Comparison of ENCODE assay signal across 1 cellular context in genomic region chr4:140153744-140154571, GRCh38.
A peak's percentile ranks its signal among the peaks of the same experiment; 100 is the strongest.
TF ChIP-seq lines count a peak whose summit lies in the region.

Gene MAML3 (minus strand): TSS chr4:140154184. CDS start chr4:140153327, 857 bp downstream.

TF ChIP-seq in HepG2, 621 proteins besides CTCF, POLR2A, EP300 and RAD21 (continued from another document and continues in another):
- 0 out of 2 replicates have a peak, but pooled peaks have one; percentile 23 for TF ChIP-seq ZNF770 (CRISPR knock-in tag; IDR thresholded peaks at IDR 0.05)
- TF ChIP-seq ZNF629 (CRISPR knock-in tag; conservative IDR thresholded peaks at IDR 0.05), result no peak
- TF ChIP-seq ATM (IDR thresholded peaks at IDR 0.05; ENCODE audit: borderline replicate concordance), result no peak
- TF ChIP-seq HNF4A (CRISPR knock-in tag; IDR thresholded peaks at IDR 0.05), result no peak
- 0 out of 2 replicates have a peak, but pooled peaks have one; percentile 38 for TF ChIP-seq KMT2A (CRISPR knock-in tag; IDR thresholded peaks at IDR 0.05)
- no peak for TF ChIP-seq GABPA (IDR thresholded peaks at IDR 0.05; ENCODE audit: low read depth, low read length)
- no peak for TF ChIP-seq GABPA (CRISPR knock-in tag; IDR thresholded peaks at IDR 0.05; ENCODE audit: low read depth)
- TF ChIP-seq MLX (CRISPR knock-in tag; IDR thresholded peaks at IDR 0.05), result 0 out of 2 replicates have a peak, but pooled peaks have one; percentile 29
- peak; percentile 60 for TF ChIP-seq ELF3 (CRISPR knock-in tag; IDR thresholded peaks at IDR 0.05)
- TF ChIP-seq ATF1 (CRISPR knock-in tag; IDR thresholded peaks at IDR 0.05), result no peak
- TF ChIP-seq TOPORS (CRISPR knock-in tag; IDR thresholded peaks at IDR 0.05), result no peak
- TF ChIP-seq SRSF1 (optimal IDR thresholded peaks at IDR 0.05; ENCODE audit: low read depth, low read length), result peak; percentile 44
- 0 out of 2 replicates have a peak, but pooled peaks have one; percentile 53 for TF ChIP-seq ZSCAN20 (CRISPR knock-in tag; IDR thresholded peaks at IDR 0.05; ENCODE audit: borderline replicate concordance)
- no peak for TF ChIP-seq ZNF362 (CRISPR knock-in tag; IDR thresholded peaks at IDR 0.05; ENCODE audit: borderline replicate concordance)
- 0 out of 2 replicates have a peak, but pooled peaks have one; percentile 12 for TF ChIP-seq ZKSCAN1 (IDR thresholded peaks at IDR 0.05; ENCODE audit: low read length)
- peak; percentile 20; the same call in 1 of the 2 replicates for TF ChIP-seq JUND (CRISPR knock-in tag; IDR thresholded peaks at IDR 0.05)
- no peak for TF ChIP-seq ZNF619 (CRISPR knock-in tag; IDR thresholded peaks at IDR 0.05)
- TF ChIP-seq ZNF205 (CRISPR knock-in tag; IDR thresholded peaks at IDR 0.05), result 0 out of 2 replicates have a peak, but pooled peaks have one; percentile 40
- TF ChIP-seq BCL3 (CRISPR knock-in tag; IDR thresholded peaks at IDR 0.05), result peak; percentile 82
- TF ChIP-seq ZNF263 (CRISPR knock-in tag; IDR thresholded peaks at IDR 0.05), result peak; percentile 100
- TF ChIP-seq ZNF333 (CRISPR knock-in tag; IDR thresholded peaks at IDR 0.05; ENCODE audit: borderline replicate concordance), result peak; percentile 71; the same call in 1 of the 2 replicates
- TF ChIP-seq HDAC2 (CRISPR knock-in tag; IDR thresholded peaks at IDR 0.05), result 0 out of 2 replicates have a peak, but pooled peaks have one; percentile 42
- TF ChIP-seq SP5 (CRISPR knock-in tag; IDR thresholded peaks at IDR 0.05; ENCODE audit: borderline replicate concordance, low read depth), result 0 out of 2 replicates have a peak, but pooled peaks have one; percentile 16
- TF ChIP-seq HNF1A (IDR thresholded peaks at IDR 0.05; ENCODE audit: low read depth), result no peak
- TF ChIP-seq HNF1A (CRISPR knock-in tag; IDR thresholded peaks at IDR 0.05; ENCODE audit: borderline replicate concordance), result 0 out of 2 replicates have a peak, but pooled peaks have one; percentile 31
- TF ChIP-seq PAWR (CRISPR knock-in tag; IDR thresholded peaks at IDR 0.05; ENCODE audit: borderline replicate concordance), result no peak
- TF ChIP-seq HBP1 (CRISPR knock-in tag; IDR thresholded peaks at IDR 0.05; ENCODE audit: low read depth), result 0 out of 2 replicates have a peak, but pooled peaks have one; percentile 34
- 0 out of 2 replicates have a peak, but pooled peaks have one; percentile 48 for TF ChIP-seq ZNF292 (CRISPR knock-in tag; IDR thresholded peaks at IDR 0.05; ENCODE audit: borderline replicate concordance, low read depth)
- no peak for TF ChIP-seq ZNF75D (CRISPR knock-in tag; IDR thresholded peaks at IDR 0.05; ENCODE audit: borderline replicate concordance)
- peak; percentile 87; the same call in 1 of the 2 replicates for TF ChIP-seq AHR (CRISPR knock-in tag; IDR thresholded peaks at IDR 0.05)
- no peak for TF ChIP-seq TP53 (CRISPR knock-in tag; conservative IDR thresholded peaks at IDR 0.05)
- TF ChIP-seq ESRRA (CRISPR knock-in tag; IDR thresholded peaks at IDR 0.05; ENCODE audit: low read depth), result 0 out of 2 replicates have a peak, but pooled peaks have one; percentile 49
- no peak for TF ChIP-seq HHEX (CRISPR knock-in tag; IDR thresholded peaks at IDR 0.05)
- TF ChIP-seq ZNF430 (CRISPR knock-in tag; IDR thresholded peaks at IDR 0.05), result 0 out of 2 replicates have a peak, but pooled peaks have one; percentile 57
- no peak for TF ChIP-seq ONECUT2 (CRISPR knock-in tag; IDR thresholded peaks at IDR 0.05)
- peak; percentile 65; the same call in 1 of the 2 replicates for TF ChIP-seq KAT7 (CRISPR knock-in tag; IDR thresholded peaks at IDR 0.05; ENCODE audit: borderline replicate concordance)
- no peak for TF ChIP-seq ZNF510 (CRISPR knock-in tag; IDR thresholded peaks at IDR 0.05; ENCODE audit: low read depth)
- TF ChIP-seq MTA1 (CRISPR knock-in tag; IDR thresholded peaks at IDR 0.05; ENCODE audit: borderline replicate concordance), result peak; percentile 55; the same call in 1 of the 2 replicates
- TF ChIP-seq HMG20B (CRISPR knock-in tag; conservative IDR thresholded peaks at IDR 0.05), result peak; percentile 48
- no peak for TF ChIP-seq ZSCAN9 (CRISPR knock-in tag; IDR thresholded peaks at IDR 0.05; ENCODE audit: borderline replicate concordance)
- TF ChIP-seq MYPOP (CRISPR knock-in tag; IDR thresholded peaks at IDR 0.05), result peak; percentile 95
- peak; percentile 62; the same call in 1 of the 2 replicates for TF ChIP-seq ZNF614 (CRISPR knock-in tag; IDR thresholded peaks at IDR 0.05; ENCODE audit: borderline replicate concordance)
- TF ChIP-seq ARID2 (CRISPR knock-in tag; IDR thresholded peaks at IDR 0.05; ENCODE audit: borderline replicate concordance), result no peak
- no peak for TF ChIP-seq ZSCAN31 (CRISPR knock-in tag; IDR thresholded peaks at IDR 0.05; ENCODE audit: low read depth)
- TF ChIP-seq MED1 (CRISPR knock-in tag; IDR thresholded peaks at IDR 0.05), result peak; percentile 42; the same call in 1 of the 2 replicates
- peak; percentile 60 for TF ChIP-seq U2AF1 (optimal IDR thresholded peaks at IDR 0.05; ENCODE audit: low read depth, low read length)
- TF ChIP-seq HNRNPK (IDR thresholded peaks at IDR 0.05; ENCODE audit: low read depth, low read length, poor library complexity, severe bottlenecking), result peak; percentile 36
- TF ChIP-seq ZNF800 (CRISPR knock-in tag; IDR thresholded peaks at IDR 0.05), result peak; percentile 39; the same call in 1 of the 2 replicates
- no peak for TF ChIP-seq ZFP36L2 (CRISPR knock-in tag; IDR thresholded peaks at IDR 0.05)
- TF ChIP-seq ZNF766 (CRISPR knock-in tag; IDR thresholded peaks at IDR 0.05; ENCODE audit: borderline replicate concordance), result 0 out of 2 replicates have a peak, but pooled peaks have one; percentile 78
- TF ChIP-seq MTF2 (CRISPR knock-in tag; IDR thresholded peaks at IDR 0.05; ENCODE audit: borderline replicate concordance), result peak; percentile 100
